12 cellular contexts compared by ENCODE assay signal in genomic region chr3:73516656-73517055, GRCh38.
A peak's percentile ranks its signal among the peaks of the same experiment; 100 is the strongest.
DNase-seq lines count a peak whose midpoint lies in the region; ATAC-seq and TF ChIP-seq lines count a peak whose summit lies in the region.
"Had no signal": no experiment of that assay in that cellular context is flagged by ENCODE, and none has a peak within 500 bp of the region (broad histone marks: within the 10 kb centered on the region; RNA-seq: fewer than 3 reads in every experiment).

No MANE protein-coding gene starts in this region.

- intact Hi-C loops in esophagus muscularis mucosa (cut with DNase I) = no loop called here
- intact Hi-C loops in vagina (cut with DNase I) = loop anchor here (10.0 kb wide), 1 partner anchor 108 kb away; the partner anchor contains the start of gene PDZRN3

- H3K36me3 ChIP-seq in esophagus muscularis mucosa (no peaks in the 10 kb centered on the region), muscle layer of colon (ENCODE audit: insufficient read depth, low read length) (no peaks in the 10 kb centered on the region), vagina (no peaks in the 10 kb centered on the region)

- TF ChIP-seq POLR2A in esophagus muscularis mucosa (IDR thresholded peaks at IDR 0.05; ENCODE audit: low read depth) (no peak), vagina (IDR thresholded peaks at IDR 0.05) (no peak)

- WGBS in esophagus muscularis mucosa = 29% methylated on average over 4 of the region's 5 CpGs

- H3K27me3 ChIP-seq in esophagus muscularis mucosa (no peaks in the 10 kb centered on the region), muscle layer of colon (ENCODE audit: control insufficient read depth in 1 of 2, insufficient read depth in 2 of 2, low read length in 2 of 2) (no peaks in the 10 kb centered on the region), vagina (no peaks in the 10 kb centered on the region)
- H3K27me3 ChIP-seq: foreskin keratinocyte had no signal

- TF ChIP-seq CTCF in esophagus muscularis mucosa (IDR thresholded peaks at IDR 0.05) = no peak
- TF ChIP-seq CTCF in vagina (IDR thresholded peaks at IDR 0.05) = no peak

- H3K27ac ChIP-seq in esophagus muscularis mucosa (replicated peaks in 1 of 4) (peak overlapping the region; percentile 86 to 88 (median 88)), muscle layer of colon (ENCODE audit: low read depth, low read length) (peak overlapping the region; percentile 90), vagina (peak overlapping the region; percentile 49)
- H3K27ac ChIP-seq: foreskin keratinocyte had no signal

- DNase-seq in NCI-H510A treated with DMSO at 0.1 percent for 48 hours (lab: John Stamatoyannopoulos, UW) = peak; percentile 35
- no peak for DNase-seq in NCI-H510A (lab: John Stamatoyannopoulos, UW)
- DNase-seq in esophagus muscularis mucosa (ENCODE audit: extremely low spot score) = peak; percentile 92
- no peak for DNase-seq in vagina (ENCODE audit: extremely low spot score in 2 of 2)
- DNase-seq: effector CD8-positive, alpha-beta T cell; foreskin keratinocyte; T-cell; trophoblast cell had no signal

- no peak overlapping the region for H3K9ac ChIP-seq in muscle layer of colon (ENCODE audit: low read length)

- no peak overlapping the region for H3K4me3 ChIP-seq in esophagus muscularis mucosa
- H3K4me3 ChIP-seq in muscle layer of colon (ENCODE audit: low read depth in 1 of 2, low read length in 2 of 2) = no peak overlapping the region
- H3K4me3 ChIP-seq in vagina = no peak overlapping the region

- TF ChIP-seq EP300 in esophagus muscularis mucosa (IDR thresholded peaks at IDR 0.05) = peak; percentile 96

- ATAC-seq in GM18517 (IDR thresholded peaks at IDR 0.05; ENCODE audit: unreplicated experiment) = no peak
- ATAC-seq in HG02798 (IDR thresholded peaks at IDR 0.05; ENCODE audit: poor library complexity, unreplicated experiment) = no peak
- no peak for ATAC-seq in GM21737 (IDR thresholded peaks at IDR 0.05; ENCODE audit: unreplicated experiment)
- ATAC-seq: foreskin keratinocyte, T-cell had no signal

- no peaks in the 10 kb centered on the region for H3K9me3 ChIP-seq in esophagus muscularis mucosa
- no peaks in the 10 kb centered on the region for H3K9me3 ChIP-seq in muscle layer of colon (ENCODE audit: low read length)
- no peaks in the 10 kb centered on the region for H3K9me3 ChIP-seq in vagina

- H3K4me1 ChIP-seq in esophagus muscularis mucosa = peaks cover 62 to 99% (median 94%) of the 10 kb centered on the region in 4 donors
- H3K4me1 ChIP-seq in muscle layer of colon (ENCODE audit: insufficient read depth, low read length) = peaks cover 86% of the 10 kb centered on the region
- H3K4me1 ChIP-seq in vagina = peaks cover 66% of the 10 kb centered on the region
- H3K4me1 ChIP-seq: foreskin keratinocyte had no signal

Comparison
In these comparisons a context has a peak if more than half of its experiments do, and no peak if none do; other contexts are left out.
1. DNase-seq: peak in NCI-H510A treated with DMSO at 0.1 percent for 48 hours (single experiment) and esophagus muscularis mucosa (single experiment); none in NCI-H510A (single experiment) and vagina (0 of 2).
2. Peak in every context shown above with its lines, with median percentiles within 50 percentile points of each other: H3K27ac ChIP-seq.